ENCODE assay signal across 18 cellular contexts in genomic region chr4:98744372-98745150, GRCh38.
A peak's percentile ranks its signal among the peaks of the same experiment; 100 is the strongest.
DNase-seq lines count a peak whose midpoint lies in the region; ATAC-seq and TF ChIP-seq lines count a peak whose summit lies in the region.
"Had no signal": no experiment of that assay in that cellular context is flagged by ENCODE, and none has a peak within 500 bp of the region (broad histone marks: within the 10 kb centered on the region; RNA-seq: fewer than 3 reads in every experiment).

No MANE protein-coding gene starts in this region.

- no peaks in the 10 kb centered on the region for H3K4me1 ChIP-seq in breast epithelium

- TF ChIP-seq CTCF in fibroblast of pulmonary artery (IDR thresholded peaks at IDR 0.05; ENCODE audit: low read length, missing control alignments): no peak
- no peak for TF ChIP-seq CTCF in breast epithelium (IDR thresholded peaks at IDR 0.05)

- no peaks in the 10 kb centered on the region for H3K27me3 ChIP-seq in breast epithelium

- no peaks in the 10 kb centered on the region for H3K36me3 ChIP-seq in breast epithelium

- H3K4me3 Mint-ChIP-seq in stimulated activated naive CD8-positive, alpha-beta T cell treated with anti-CD3 and anti-CD28 coated beads, Interleukin-15, amount 100 ng/mL, for 72 hours: no peak overlapping the region
- H3K4me3 Mint-ChIP-seq: CD14-positive monocyte, H9 had no signal

- DNase-seq in stimulated activated naive CD8-positive, alpha-beta T cell treated with anti-CD3 and anti-CD28 coated beads, Interleukin-15, amount 100 ng/mL, for 72 hours: no peak
- DNase-seq in stimulated activated naive CD8-positive, alpha-beta T cell treated with anti-CD3 and anti-CD28 coated beads, Interleukin-15, Interleukin-2, amounts not matched to agents 100 U/mL and 50 U/mL, for 24 hours: no peak
- DNase-seq in amniotic epithelial cell (ENCODE audit: low read depth) (peak; percentile 26), fibroblast of pulmonary artery (ENCODE audit: low read depth) (peak; percentile 14), AML-193 (lab: John Stamatoyannopoulos, UW) (no peak), D341Med (ENCODE audit: low spot score) (no peak), breast epithelium (ENCODE audit: low spot score in 2 of 2) (no peak)
- DNase-seq: H9; NCI-H1417; NCI-H187 treated with DMSO at 0.1 percent for 48 hours; NCI-H2227 treated with DMSO at 0.1 percent for 48 hours; NK-92 treated with Interleukin-12 subunit alpha and Interleukin-12 subunit beta, amount 100 ng/mL, for 24 hours; RPMI8226; SIG-M5 had no signal

- no peak overlapping the region for H3K27ac ChIP-seq in breast epithelium

- ATAC-seq in stimulated activated naive CD8-positive, alpha-beta T cell treated with anti-CD3 and anti-CD28 coated beads, Interleukin-15, amount 100 ng/mL, for 72 hours: no peak
- ATAC-seq in stimulated activated naive CD8-positive, alpha-beta T cell treated with anti-CD3 and anti-CD28 coated beads, Interleukin-15, Interleukin-2, amounts not matched to agents 100 U/mL and 50 U/mL, for 24 hours: no peak
- no peak for ATAC-seq in GM21367 (IDR thresholded peaks at IDR 0.05; ENCODE audit: unreplicated experiment)
- ATAC-seq: GM12878 had no signal

- H3K9me3 Mint-ChIP-seq in stimulated activated naive CD8-positive, alpha-beta T cell treated with anti-CD3 and anti-CD28 coated beads, Interleukin-15, amount 100 ng/mL, for 72 hours: peaks cover 0 to 5% of the 10 kb centered on the region in 2 donors
- H3K9me3 Mint-ChIP-seq: H9 had no signal

- intact Hi-C loops in breast epithelium (cut with DNase I; ENCODE audit: low total_unique reads): no loop called here

- H3K27me3 Mint-ChIP-seq in stimulated activated naive CD8-positive, alpha-beta T cell treated with anti-CD3 and anti-CD28 coated beads, Interleukin-15, amount 100 ng/mL, for 72 hours: no peaks in the 10 kb centered on the region

- peak overlapping the region; percentile 42 to 57 for H3K27ac Mint-ChIP-seq in stimulated activated naive CD8-positive, alpha-beta T cell treated with anti-CD3 and anti-CD28 coated beads, Interleukin-15, amount 100 ng/mL, for 72 hours
- H3K27ac Mint-ChIP-seq: CD14-positive monocyte, H9 had no signal

- H3K9me3 ChIP-seq in breast epithelium: no peaks in the 10 kb centered on the region
- H3K9me3 ChIP-seq: Caco-2 had no signal

- TF ChIP-seq POLR2A in breast epithelium (IDR thresholded peaks at IDR 0.05): no peak

- H3K4me1 Mint-ChIP-seq in stimulated activated naive CD8-positive, alpha-beta T cell treated with anti-CD3 and anti-CD28 coated beads, Interleukin-15, amount 100 ng/mL, for 72 hours: peaks cover 4% of the 10 kb centered on the region
- H3K4me1 Mint-ChIP-seq: CD14-positive monocyte had no signal

- H3K4me3 ChIP-seq in fibroblast of pulmonary artery (replicated peaks; ENCODE audit: low read depth, low read length): no peak overlapping the region
- H3K4me3 ChIP-seq in breast epithelium: no peak overlapping the region
- H3K4me3 ChIP-seq: GM12878 had no signal

Comparison
In these comparisons a context has a peak if more than half of its experiments do, and no peak if none do; other contexts are left out.
1. DNase-seq: peak in amniotic epithelial cell (single experiment) and fibroblast of pulmonary artery (single experiment); none in stimulated activated naive CD8-positive, alpha-beta T cell treated with anti-CD3 and anti-CD28 coated beads, Interleukin-15, amount 100 ng/mL, for 72 hours (0 of 2), stimulated activated naive CD8-positive, alpha-beta T cell treated with anti-CD3 and anti-CD28 coated beads, Interleukin-15, Interleukin-2, amounts not matched to agents 100 U/mL and 50 U/mL, for 24 hours (single experiment), AML-193 (0 of 2), D341Med (single experiment) and breast epithelium (0 of 2).